Comparison of ENCODE assay signal across 1 cellular context in the genomic region with DNA sequence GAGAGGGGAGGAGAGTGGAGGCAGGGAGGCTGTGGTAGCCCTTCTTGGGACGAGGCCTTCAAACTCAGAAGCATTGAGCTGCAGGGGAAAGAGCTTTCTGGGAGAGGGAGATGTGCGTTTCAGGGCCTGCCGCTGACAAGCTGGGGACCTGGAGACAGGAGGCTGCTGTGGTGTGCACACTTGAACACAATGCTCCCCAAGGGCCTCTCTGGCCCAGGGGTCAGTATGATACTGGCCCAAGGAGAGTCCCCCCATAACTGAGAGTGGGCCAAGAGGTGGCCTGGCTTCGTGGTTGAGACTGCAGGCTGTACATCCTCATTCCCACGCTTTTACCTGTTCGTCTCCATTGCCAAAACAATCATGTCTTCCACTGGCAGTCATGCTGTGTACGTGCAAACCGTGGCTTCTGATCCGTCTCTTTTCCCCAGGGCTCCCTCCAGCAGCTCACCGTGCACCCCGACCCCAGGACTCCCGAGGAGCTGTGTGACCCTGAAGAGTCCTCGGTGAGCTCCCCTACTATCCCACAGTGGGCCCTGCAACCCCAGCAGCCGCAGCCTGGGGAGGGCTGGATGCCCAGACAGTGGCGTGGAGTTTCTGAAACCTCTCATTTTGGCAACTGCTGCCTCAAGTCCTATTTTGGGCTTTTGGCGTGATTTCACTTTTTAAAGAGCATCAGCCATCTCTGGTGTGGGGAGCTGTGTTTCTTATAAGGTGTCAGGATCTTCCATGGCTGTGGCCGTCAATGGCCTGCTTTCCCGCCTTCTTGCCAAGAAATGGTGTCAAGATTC.
TF ChIP-seq lines count a peak whose summit lies in the region.

No MANE protein-coding gene starts in this region.

TF ChIP-seq in WTC11, 78 proteins besides CTCF, POLR2A, EP300 and RAD21 (continued from another document):
- TF ChIP-seq, protein P1, sequence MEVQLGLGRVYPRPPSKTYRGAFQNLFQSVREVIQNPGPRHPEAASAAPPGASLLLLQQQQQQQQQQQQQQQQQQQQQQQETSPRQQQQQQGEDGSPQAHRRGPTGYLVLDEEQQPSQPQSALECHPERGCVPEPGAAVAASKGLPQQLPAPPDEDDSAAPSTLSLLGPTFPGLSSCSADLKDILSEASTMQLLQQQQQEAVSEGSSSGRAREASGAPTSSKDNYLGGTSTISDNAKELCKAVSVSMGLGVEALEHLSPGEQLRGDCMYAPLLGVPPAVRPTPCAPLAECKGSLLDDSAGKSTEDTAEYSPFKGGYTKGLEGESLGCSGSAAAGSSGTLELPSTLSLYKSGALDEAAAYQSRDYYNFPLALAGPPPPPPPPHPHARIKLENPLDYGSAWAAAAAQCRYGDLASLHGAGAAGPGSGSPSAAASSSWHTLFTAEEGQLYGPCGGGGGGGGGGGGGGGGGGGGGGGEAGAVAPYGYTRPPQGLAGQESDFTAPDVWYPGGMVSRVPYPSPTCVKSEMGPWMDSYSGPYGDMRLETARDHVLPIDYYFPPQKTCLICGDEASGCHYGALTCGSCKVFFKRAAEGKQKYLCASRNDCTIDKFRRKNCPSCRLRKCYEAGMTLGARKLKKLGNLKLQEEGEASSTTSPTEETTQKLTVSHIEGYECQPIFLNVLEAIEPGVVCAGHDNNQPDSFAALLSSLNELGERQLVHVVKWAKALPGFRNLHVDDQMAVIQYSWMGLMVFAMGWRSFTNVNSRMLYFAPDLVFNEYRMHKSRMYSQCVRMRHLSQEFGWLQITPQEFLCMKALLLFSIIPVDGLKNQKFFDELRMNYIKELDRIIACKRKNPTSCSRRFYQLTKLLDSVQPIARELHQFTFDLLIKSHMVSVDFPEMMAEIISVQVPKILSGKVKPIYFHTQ (CRISPR knock-in tag; IDR thresholded peaks at IDR 0.05): no peak
- TF ChIP-seq, protein P2, sequence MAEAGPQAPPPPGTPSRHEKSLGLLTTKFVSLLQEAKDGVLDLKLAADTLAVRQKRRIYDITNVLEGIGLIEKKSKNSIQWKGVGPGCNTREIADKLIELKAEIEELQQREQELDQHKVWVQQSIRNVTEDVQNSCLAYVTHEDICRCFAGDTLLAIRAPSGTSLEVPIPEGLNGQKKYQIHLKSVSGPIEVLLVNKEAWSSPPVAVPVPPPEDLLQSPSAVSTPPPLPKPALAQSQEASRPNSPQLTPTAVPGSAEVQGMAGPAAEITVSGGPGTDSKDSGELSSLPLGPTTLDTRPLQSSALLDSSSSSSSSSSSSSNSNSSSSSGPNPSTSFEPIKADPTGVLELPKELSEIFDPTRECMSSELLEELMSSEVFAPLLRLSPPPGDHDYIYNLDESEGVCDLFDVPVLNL (CRISPR knock-in tag; IDR thresholded peaks at IDR 0.05; ENCODE audit: borderline replicate concordance, low read depth): no peak
- TF ChIP-seq TP53 (CRISPR knock-in tag; IDR thresholded peaks at IDR 0.05) (no peak), ETV6 (CRISPR knock-in tag; IDR thresholded peaks at IDR 0.05) (no peak), NR1H2 (CRISPR knock-in tag; IDR thresholded peaks at IDR 0.05) (no peak), FOXK1 (CRISPR knock-in tag; IDR thresholded peaks at IDR 0.05) (no peak)
- TF ChIP-seq, protein P3, sequence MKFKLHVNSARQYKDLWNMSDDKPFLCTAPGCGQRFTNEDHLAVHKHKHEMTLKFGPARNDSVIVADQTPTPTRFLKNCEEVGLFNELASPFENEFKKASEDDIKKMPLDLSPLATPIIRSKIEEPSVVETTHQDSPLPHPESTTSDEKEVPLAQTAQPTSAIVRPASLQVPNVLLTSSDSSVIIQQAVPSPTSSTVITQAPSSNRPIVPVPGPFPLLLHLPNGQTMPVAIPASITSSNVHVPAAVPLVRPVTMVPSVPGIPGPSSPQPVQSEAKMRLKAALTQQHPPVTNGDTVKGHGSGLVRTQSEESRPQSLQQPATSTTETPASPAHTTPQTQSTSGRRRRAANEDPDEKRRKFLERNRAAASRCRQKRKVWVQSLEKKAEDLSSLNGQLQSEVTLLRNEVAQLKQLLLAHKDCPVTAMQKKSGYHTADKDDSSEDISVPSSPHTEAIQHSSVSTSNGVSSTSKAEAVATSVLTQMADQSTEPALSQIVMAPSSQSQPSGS (CRISPR knock-in tag; IDR thresholded peaks at IDR 0.05; ENCODE audit: borderline replicate concordance, low read depth): no peak
- TF ChIP-seq, protein P4, sequence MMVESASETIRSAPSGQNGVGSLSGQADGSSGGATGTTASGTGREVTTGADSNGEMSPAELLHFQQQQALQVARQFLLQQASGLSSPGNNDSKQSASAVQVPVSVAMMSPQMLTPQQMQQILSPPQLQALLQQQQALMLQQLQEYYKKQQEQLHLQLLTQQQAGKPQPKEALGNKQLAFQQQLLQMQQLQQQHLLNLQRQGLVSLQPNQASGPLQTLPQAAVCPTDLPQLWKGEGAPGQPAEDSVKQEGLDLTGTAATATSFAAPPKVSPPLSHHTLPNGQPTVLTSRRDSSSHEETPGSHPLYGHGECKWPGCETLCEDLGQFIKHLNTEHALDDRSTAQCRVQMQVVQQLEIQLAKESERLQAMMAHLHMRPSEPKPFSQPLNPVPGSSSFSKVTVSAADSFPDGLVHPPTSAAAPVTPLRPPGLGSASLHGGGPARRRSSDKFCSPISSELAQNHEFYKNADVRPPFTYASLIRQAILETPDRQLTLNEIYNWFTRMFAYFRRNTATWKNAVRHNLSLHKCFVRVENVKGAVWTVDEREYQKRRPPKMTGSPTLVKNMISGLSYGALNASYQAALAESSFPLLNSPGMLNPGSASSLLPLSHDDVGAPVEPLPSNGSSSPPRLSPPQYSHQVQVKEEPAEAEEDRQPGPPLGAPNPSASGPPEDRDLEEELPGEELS (CRISPR knock-in tag; IDR thresholded peaks at IDR 0.05): no peak
- TF ChIP-seq, protein P5, sequence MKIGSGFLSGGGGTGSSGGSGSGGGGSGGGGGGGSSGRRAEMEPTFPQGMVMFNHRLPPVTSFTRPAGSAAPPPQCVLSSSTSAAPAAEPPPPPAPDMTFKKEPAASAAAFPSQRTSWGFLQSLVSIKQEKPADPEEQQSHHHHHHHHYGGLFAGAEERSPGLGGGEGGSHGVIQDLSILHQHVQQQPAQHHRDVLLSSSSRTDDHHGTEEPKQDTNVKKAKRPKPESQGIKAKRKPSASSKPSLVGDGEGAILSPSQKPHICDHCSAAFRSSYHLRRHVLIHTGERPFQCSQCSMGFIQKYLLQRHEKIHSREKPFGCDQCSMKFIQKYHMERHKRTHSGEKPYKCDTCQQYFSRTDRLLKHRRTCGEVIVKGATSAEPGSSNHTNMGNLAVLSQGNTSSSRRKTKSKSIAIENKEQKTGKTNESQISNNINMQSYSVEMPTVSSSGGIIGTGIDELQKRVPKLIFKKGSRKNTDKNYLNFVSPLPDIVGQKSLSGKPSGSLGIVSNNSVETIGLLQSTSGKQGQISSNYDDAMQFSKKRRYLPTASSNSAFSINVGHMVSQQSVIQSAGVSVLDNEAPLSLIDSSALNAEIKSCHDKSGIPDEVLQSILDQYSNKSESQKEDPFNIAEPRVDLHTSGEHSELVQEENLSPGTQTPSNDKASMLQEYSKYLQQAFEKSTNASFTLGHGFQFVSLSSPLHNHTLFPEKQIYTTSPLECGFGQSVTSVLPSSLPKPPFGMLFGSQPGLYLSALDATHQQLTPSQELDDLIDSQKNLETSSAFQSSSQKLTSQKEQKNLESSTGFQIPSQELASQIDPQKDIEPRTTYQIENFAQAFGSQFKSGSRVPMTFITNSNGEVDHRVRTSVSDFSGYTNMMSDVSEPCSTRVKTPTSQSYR (CRISPR knock-in tag; IDR thresholded peaks at IDR 0.05): no peak
